12 cellular contexts compared by ENCODE assay signal in the genomic region with DNA sequence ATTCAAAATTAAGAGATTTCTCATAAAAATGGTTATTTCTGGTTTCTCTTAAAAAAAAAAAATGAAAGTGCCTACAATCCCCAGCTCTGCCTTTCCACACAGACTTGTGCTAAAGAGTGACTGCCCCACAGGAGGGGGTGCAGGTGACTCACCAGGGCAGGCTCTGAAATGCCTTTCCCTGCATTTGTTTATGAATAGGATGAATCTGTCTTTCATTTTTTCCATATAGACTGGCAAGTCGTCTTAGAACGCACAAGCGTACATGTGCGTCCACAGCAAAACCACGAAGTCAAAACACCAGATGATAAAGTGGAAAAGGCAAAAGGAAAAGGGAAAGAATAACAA.
A peak's percentile ranks its signal among the peaks of the same experiment; 100 is the strongest.
DNase-seq lines count a peak whose midpoint lies in the region; ATAC-seq and TF ChIP-seq lines count a peak whose summit lies in the region.
"Had no signal": no experiment of that assay in that cellular context is flagged by ENCODE, and none has a peak within 500 bp of the region (broad histone marks: within the 10 kb centered on the region; RNA-seq: fewer than 3 reads in every experiment).

No MANE protein-coding gene starts in this region.

- intact Hi-C loops in transverse colon (cut with DNase I; ENCODE audit: low total_unique reads): no loop called here
- intact Hi-C loops in dorsolateral prefrontal cortex (cut with DNase I): no loop called here

- TF ChIP-seq POLR2A in transverse colon (IDR thresholded peaks at IDR 0.05) (no peak), erythroblast (IDR thresholded peaks at IDR 0.05; ENCODE audit: low read length) (no peak)

- peak overlapping the region; percentile 59 for H3K4me2 ChIP-seq in SK-N-SH

- CTCF ChIA-PET in SK-N-SH (lab: Yijun Ruan, JAX): interaction anchor here (1.2 to 2.0 kb wide), 2 partner anchors 12 to 83 kb away, joined by 3 to 4 read pairs; no protein-coding TSS in a partner anchor

- H3K27me3 ChIP-seq in SK-N-SH (ENCODE audit: insufficient read depth): no peaks in the 10 kb centered on the region
- no peaks in the 10 kb centered on the region for H3K27me3 ChIP-seq in transverse colon
- no peaks in the 10 kb centered on the region for H3K27me3 ChIP-seq in dorsolateral prefrontal cortex
- H3K27me3 ChIP-seq: gastrocnemius medialis had no signal

- peaks cover 7% of the 10 kb centered on the region for H3K4me1 Mint-ChIP-seq in stimulated activated effector memory CD8-positive, alpha-beta T cell treated with anti-CD3 and anti-CD28 coated beads, Interleukin-12 subunit alpha, Interleukin-12 subunit beta, amount 100 ng/mL, for 72 hours
- H3K4me1 Mint-ChIP-seq: CD14-positive monocyte had no signal

- TF ChIP-seq CTCF in SK-N-SH (IDR thresholded peaks at IDR 0.05): no peak
- no peak for TF ChIP-seq CTCF in transverse colon (IDR thresholded peaks at IDR 0.05)
- no peak for TF ChIP-seq CTCF in dorsolateral prefrontal cortex (IDR thresholded peaks at IDR 0.05 in 54 of 56, conservative IDR thresholded peaks at IDR 0.05 in 2 of 56; ENCODE audit: low read depth in 1 of 56, partially characterized antibody in 56 of 56)

- WGBS in SK-N-SH (ENCODE audit: low lambda C conversion rate): 15% methylated on average over 5 of the region's 5 CpGs
- WGBS in transverse colon (ENCODE audit: low coverage in 1 of 2), 2 donors: 59 to 66% methylated on average over 5 of the region's 5 CpGs

- H3K36me3 Mint-ChIP-seq in stimulated activated effector memory CD8-positive, alpha-beta T cell treated with anti-CD3 and anti-CD28 coated beads, Interleukin-12 subunit alpha, Interleukin-12 subunit beta, amount 100 ng/mL, for 72 hours: no peaks in the 10 kb centered on the region
- H3K36me3 Mint-ChIP-seq: CD14-positive monocyte had no signal

- H3K36me3 ChIP-seq in SK-N-SH (replicated peaks in 1 of 2; ENCODE audit: control insufficient read depth in 1 of 2, insufficient read depth in 2 of 2, low read length in 1 of 2): no peaks in the 10 kb centered on the region
- no peaks in the 10 kb centered on the region for H3K36me3 ChIP-seq in transverse colon
- H3K36me3 ChIP-seq: gastrocnemius medialis had no signal

- POLR2A ChIA-PET in SK-N-SH (lab: Yijun Ruan, JAX): no interaction called here

- H3K4me3 ChIP-seq in SK-N-SH (ENCODE audit: low read depth in 2 of 2, low read length in 1 of 2) (peak overlapping the region in 1 of 2 experiments; percentile 32; a peak in 2 of 4 replicates), transverse colon (no peak overlapping the region), dorsolateral prefrontal cortex (no peak overlapping the region)
- H3K4me3 ChIP-seq: gastrocnemius medialis had no signal

- peak overlapping the region; percentile 86 for H3K27ac Mint-ChIP-seq in stimulated activated effector memory CD8-positive, alpha-beta T cell treated with anti-CD3 and anti-CD28 coated beads, Interleukin-12 subunit alpha, Interleukin-12 subunit beta, amount 100 ng/mL, for 72 hours

- peak; percentile 9 for DNase-seq in activated naive CD4-positive, alpha-beta T cell treated with Interleukin-2 at 50 U/mL for 16 hours
- DNase-seq in activated naive CD4-positive, alpha-beta T cell (lab: John Stamatoyannopoulos, UW): no peak
- DNase-seq in SK-N-SH (no peak), epithelial cell of prostate (ENCODE audit: low read depth, low spot score) (peak; percentile 51), transverse colon (no peak), erythroblast (lab: John Stamatoyannopoulos, UW) (no peak), dorsolateral prefrontal cortex (no peak)
- no peak for DNase-seq in stimulated activated effector memory CD8-positive, alpha-beta T cell treated with anti-CD3 and anti-CD28 coated beads, Interleukin-12 subunit alpha, Interleukin-12 subunit beta, amount 100 ng/mL, for 72 hours (ENCODE audit: low spot score in 2 of 2)
- DNase-seq: gastrocnemius medialis, MM.1S had no signal

- in situ Hi-C loops in transverse colon (cut with MboI; ENCODE audit: low pct_ligation_motif_present in 1 of 4, low pct_unique_long_range_greater_than_20kb in 1 of 4, low sequenced_read_pairs in 3 of 4): loop anchor here in 1 of 4 donors (25.0 kb wide), 1 partner anchor 95 kb away; no protein-coding TSS in a partner anchor

- H3K4me1 ChIP-seq in SK-N-SH (ENCODE audit: control insufficient read depth in 1 of 2, insufficient read depth in 2 of 2, low read depth in 1 of 2, low read length in 1 of 2) (peaks cover 0 to 18% of the 10 kb centered on the region in 2 experiments; a peak in 1 of 4 replicates), transverse colon (peaks cover 0 to 7% (median 0%) of the 10 kb centered on the region in 4 donors)
- H3K4me1 ChIP-seq: gastrocnemius medialis had no signal

- no peak overlapping the region; the same call in 1 of the 2 replicates for H2AFZ ChIP-seq in SK-N-SH (ENCODE audit: low read depth)

- peak; percentile 83 for ATAC-seq in stimulated activated effector memory CD8-positive, alpha-beta T cell treated with anti-CD3 and anti-CD28 coated beads, Interleukin-12 subunit alpha, Interleukin-12 subunit beta, amount 100 ng/mL, for 72 hours
- ATAC-seq: gastrocnemius medialis had no signal

- peak overlapping the region; percentile 48 for H3K4me3 Mint-ChIP-seq in stimulated activated effector memory CD8-positive, alpha-beta T cell treated with anti-CD3 and anti-CD28 coated beads, Interleukin-12 subunit alpha, Interleukin-12 subunit beta, amount 100 ng/mL, for 72 hours
- H3K4me3 Mint-ChIP-seq: CD14-positive monocyte, neural crest cell had no signal

- H3K9me3 ChIP-seq in SK-N-SH (no peaks in the 10 kb centered on the region), transverse colon (no peaks in the 10 kb centered on the region)
- H3K9me3 ChIP-seq: gastrocnemius medialis had no signal

- H3K9me2 ChIP-seq in SK-N-SH: no peaks in the 10 kb centered on the region

- H3F3A ChIP-seq in SK-N-SH (replicated peaks; ENCODE audit: insufficient read depth): peaks cover 22% of the 10 kb centered on the region

- H4K20me1 ChIP-seq in SK-N-SH (ENCODE audit: insufficient read depth): no peaks in the 10 kb centered on the region

- H3K9ac ChIP-seq in SK-N-SH: peak overlapping the region; percentile 44

- H3K79me2 ChIP-seq in SK-N-SH (ENCODE audit: insufficient read depth): no peaks in the 10 kb centered on the region

- no peaks in the 10 kb centered on the region for H3K9me3 Mint-ChIP-seq in stimulated activated effector memory CD8-positive, alpha-beta T cell treated with anti-CD3 and anti-CD28 coated beads, Interleukin-12 subunit alpha, Interleukin-12 subunit beta, amount 100 ng/mL, for 72 hours

- no peak for TF ChIP-seq RAD21 in SK-N-SH (IDR thresholded peaks at IDR 0.05; ENCODE audit: low read length)

- TF ChIP-seq EP300 in SK-N-SH (IDR thresholded peaks at IDR 0.05; ENCODE audit: borderline replicate concordance in 1 of 2, low read depth in 1 of 2, low read length in 1 of 2) (no peak), transverse colon (IDR thresholded peaks at IDR 0.05; ENCODE audit: low read depth) (no peak)

- H3K27ac ChIP-seq in SK-N-SH (ENCODE audit: low read depth in 2 of 2, low read length in 1 of 2) (peak overlapping the region in 1 of 2 experiments; percentile 75; a peak in 2 of 4 replicates), epithelial cell of prostate (peak overlapping the region; percentile 57), transverse colon (no peak overlapping the region), dorsolateral prefrontal cortex (peak overlapping the region in 1 of 59 donors; percentile 23)
- H3K27ac ChIP-seq: gastrocnemius medialis had no signal

TF ChIP-seq in SK-N-SH, 30 proteins besides CTCF, POLR2A, EP300 and RAD21 (continues in another document):
- TF ChIP-seq RXRA (IDR thresholded peaks at IDR 0.05; ENCODE audit: borderline replicate concordance, low read depth): 0 out of 2 replicates have a peak, but pooled peaks have one; percentile 6
- TF ChIP-seq RCOR1 (IDR thresholded peaks at IDR 0.05; ENCODE audit: low read length): no peak
- TF ChIP-seq, protein P1, sequence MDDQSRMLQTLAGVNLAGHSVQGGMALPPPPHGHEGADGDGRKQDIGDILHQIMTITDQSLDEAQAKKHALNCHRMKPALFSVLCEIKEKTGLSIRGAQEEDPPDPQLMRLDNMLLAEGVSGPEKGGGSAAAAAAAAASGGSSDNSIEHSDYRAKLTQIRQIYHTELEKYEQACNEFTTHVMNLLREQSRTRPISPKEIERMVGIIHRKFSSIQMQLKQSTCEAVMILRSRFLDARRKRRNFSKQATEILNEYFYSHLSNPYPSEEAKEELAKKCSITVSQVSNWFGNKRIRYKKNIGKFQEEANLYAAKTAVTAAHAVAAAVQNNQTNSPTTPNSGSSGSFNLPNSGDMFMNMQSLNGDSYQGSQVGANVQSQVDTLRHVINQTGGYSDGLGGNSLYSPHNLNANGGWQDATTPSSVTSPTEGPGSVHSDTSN (IDR thresholded peaks at IDR 0.05): 0 out of 2 replicates have a peak, but pooled peaks have one; percentile 25
- peak; percentile 67; the same call in 1 of the 2 replicates for TF ChIP-seq MAX (IDR thresholded peaks at IDR 0.05; ENCODE audit: low read depth)
- no peak for TF ChIP-seq GATA2 (CRISPR knock-in tag; IDR thresholded peaks at IDR 0.05)
- TF ChIP-seq TCF12 (IDR thresholded peaks at IDR 0.05): peak; percentile 64
- TF ChIP-seq JUND (IDR thresholded peaks at IDR 0.05): peak; percentile 73; the same call in 1 of the 2 replicates
- no peak for TF ChIP-seq MXI1 (IDR thresholded peaks at IDR 0.05; ENCODE audit: low read depth, low read length)
- no peak for TF ChIP-seq EZH2phosphoT487 (IDR thresholded peaks at IDR 0.05; ENCODE audit: borderline replicate concordance, low read depth)
- TF ChIP-seq FOSL2 (IDR thresholded peaks at IDR 0.05; ENCODE audit: borderline replicate concordance, low read depth): peak; percentile 65
- TF ChIP-seq, protein P2, sequence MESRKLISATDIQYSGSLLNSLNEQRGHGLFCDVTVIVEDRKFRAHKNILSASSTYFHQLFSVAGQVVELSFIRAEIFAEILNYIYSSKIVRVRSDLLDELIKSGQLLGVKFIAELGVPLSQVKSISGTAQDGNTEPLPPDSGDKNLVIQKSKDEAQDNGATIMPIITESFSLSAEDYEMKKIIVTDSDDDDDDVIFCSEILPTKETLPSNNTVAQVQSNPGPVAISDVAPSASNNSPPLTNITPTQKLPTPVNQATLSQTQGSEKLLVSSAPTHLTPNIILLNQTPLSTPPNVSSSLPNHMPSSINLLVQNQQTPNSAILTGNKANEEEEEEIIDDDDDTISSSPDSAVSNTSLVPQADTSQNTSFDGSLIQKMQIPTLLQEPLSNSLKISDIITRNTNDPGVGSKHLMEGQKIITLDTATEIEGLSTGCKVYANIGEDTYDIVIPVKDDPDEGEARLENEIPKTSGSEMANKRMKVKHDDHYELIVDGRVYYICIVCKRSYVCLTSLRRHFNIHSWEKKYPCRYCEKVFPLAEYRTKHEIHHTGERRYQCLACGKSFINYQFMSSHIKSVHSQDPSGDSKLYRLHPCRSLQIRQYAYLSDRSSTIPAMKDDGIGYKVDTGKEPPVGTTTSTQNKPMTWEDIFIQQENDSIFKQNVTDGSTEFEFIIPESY (IDR thresholded peaks at IDR 0.05; ENCODE audit: borderline replicate concordance, low read depth): no peak
- no peak for TF ChIP-seq NRF1 (IDR thresholded peaks at IDR 0.05; ENCODE audit: low read depth, low read length)

Comparison
In these comparisons a context has a peak if more than half of its experiments do, and no peak if none do; other contexts are left out.
1. DNase-seq: peak in activated naive CD4-positive, alpha-beta T cell treated with Interleukin-2 at 50 U/mL for 16 hours (single experiment) and epithelial cell of prostate (single experiment); none in activated naive CD4-positive, alpha-beta T cell (0 of 4), SK-N-SH (single experiment), stimulated activated effector memory CD8-positive, alpha-beta T cell treated with anti-CD3 and anti-CD28 coated beads, Interleukin-12 subunit alpha, Interleukin-12 subunit beta, amount 100 ng/mL, for 72 hours (0 of 2), transverse colon (single experiment), erythroblast (0 of 2) and dorsolateral prefrontal cortex (0 of 10).